Comparison of ENCODE assay signal across 10 cellular contexts in the genomic region with DNA sequence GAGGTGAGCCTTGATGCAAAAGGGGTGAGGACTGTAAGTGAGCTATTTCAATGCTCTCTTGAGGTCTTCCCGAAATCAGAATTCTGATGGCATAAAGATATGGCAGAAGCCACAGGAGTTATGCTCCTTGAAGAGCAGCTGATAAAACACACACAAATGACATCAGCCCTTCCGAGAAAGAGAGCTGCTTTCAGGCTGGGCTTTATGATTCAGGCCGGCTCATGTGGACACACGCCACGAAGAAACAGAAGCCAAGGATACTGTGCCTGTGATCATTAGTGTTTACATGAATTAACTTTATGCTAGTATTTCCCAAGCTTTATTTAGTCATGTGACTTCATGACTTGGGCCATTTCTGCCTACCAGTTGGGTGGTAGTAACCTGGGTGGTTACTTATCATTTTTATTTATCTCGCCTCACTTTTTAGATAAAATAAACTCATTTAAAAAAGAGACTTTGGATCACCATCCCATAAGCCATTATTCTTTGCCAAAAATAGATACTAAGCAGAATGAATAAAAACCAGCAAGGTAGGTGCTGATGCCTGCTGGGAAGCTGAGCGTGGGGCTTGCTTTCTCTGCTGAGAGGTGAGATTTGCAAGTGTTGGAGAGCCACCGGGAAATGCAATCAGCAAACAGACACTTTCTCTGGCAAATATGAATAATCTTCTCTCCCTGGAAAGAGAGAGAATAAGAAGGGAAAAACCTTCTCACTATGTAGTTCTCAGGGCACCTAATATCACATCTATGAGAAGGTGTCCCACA.
DNase-seq lines count a peak whose midpoint lies in the region; ATAC-seq and TF ChIP-seq lines count a peak whose summit lies in the region.
"Had no signal": no experiment of that assay in that cellular context is flagged by ENCODE, and none has a peak within 500 bp of the region (broad histone marks: within the 10 kb centered on the region; RNA-seq: fewer than 3 reads in every experiment).

No MANE protein-coding gene starts in this region.

- no peaks in the 10 kb centered on the region for H3K9me2 ChIP-seq in GM23248 (ENCODE audit: insufficient read depth)

- peaks cover 16% of the 10 kb centered on the region for H3F3A ChIP-seq in GM23248 (ENCODE audit: insufficient read depth)

- WGBS in GM23248 (ENCODE audit: low coverage in 1 of 2, low lambda C conversion rate in 2 of 2, missing lambda C conversion rate in 2 of 2), 2 experiments, result 38% methylated on average over 8 of the region's 8 CpGs
- WGBS in sigmoid colon, 2 donors, result 27 to 62% methylated on average over 8 of the region's 8 CpGs

- H3K4me3 ChIP-seq in GM23248, result no peak overlapping the region
- no peak overlapping the region for H3K4me3 ChIP-seq in SJSA1
- no peak overlapping the region for H3K4me3 ChIP-seq in fibroblast of lung (replicated peaks in 1 of 4; ENCODE audit: control extremely low read depth in 1 of 4, insufficient read depth in 1 of 4, low read depth in 3 of 4, low read length in 4 of 4)
- H3K4me3 ChIP-seq in sigmoid colon, result no peak overlapping the region
- no peak overlapping the region for H3K4me3 ChIP-seq in coronary artery
- H3K4me3 ChIP-seq: ovary had no signal

- no peaks in the 10 kb centered on the region for H4K20me1 ChIP-seq in GM23248 (ENCODE audit: insufficient read depth)
- H4K20me1 ChIP-seq in fibroblast of lung (ENCODE audit: control insufficient read depth, extremely low read depth, insufficient read depth, low read length), result no peaks in the 10 kb centered on the region

- no peak for TF ChIP-seq POLR2A in sigmoid colon (IDR thresholded peaks at IDR 0.05)

- no peak for ATAC-seq in GM18498 (IDR thresholded peaks at IDR 0.05; ENCODE audit: unreplicated experiment)

- H3K4me1 ChIP-seq in GM23248 (ENCODE audit: insufficient read depth), result peaks cover 34% of the 10 kb centered on the region
- H3K4me1 ChIP-seq in SJSA1 (replicated peaks), result peaks cover 47% of the 10 kb centered on the region
- peaks cover 3% of the 10 kb centered on the region for H3K4me1 ChIP-seq in fibroblast of lung (ENCODE audit: control insufficient read depth, extremely low read depth, insufficient read depth, low read length)
- H3K4me1 ChIP-seq in sigmoid colon, result peaks cover 2 to 22% (median 16%) of the 10 kb centered on the region in 4 donors

- H3K27me3 ChIP-seq in GM23248 (replicated peaks; ENCODE audit: insufficient read depth) (no peaks in the 10 kb centered on the region), SJSA1 (replicated peaks) (no peaks in the 10 kb centered on the region), fibroblast of lung (ENCODE audit: control insufficient read depth, insufficient read depth, low read length) (no peaks in the 10 kb centered on the region), sigmoid colon (no peaks in the 10 kb centered on the region)
- H3K27me3 ChIP-seq: ovary had no signal

- peaks cover 44% of the 10 kb centered on the region for H3K79me2 ChIP-seq in GM23248 (ENCODE audit: insufficient read depth)
- peaks cover 14% of the 10 kb centered on the region for H3K79me2 ChIP-seq in fibroblast of lung (ENCODE audit: control insufficient read depth, insufficient read depth, low read length)

- H2AFZ ChIP-seq in GM23248 (no peak overlapping the region), fibroblast of lung (ENCODE audit: low read length) (no peak overlapping the region)

- 0 out of 2 replicates have a peak overlapping the region, but pooled peaks have one; percentile 20 for H3K9ac ChIP-seq in GM23248
- no peak overlapping the region for H3K9ac ChIP-seq in fibroblast of lung (ENCODE audit: insufficient read depth, low read length)

- intact Hi-C loops in sigmoid colon (cut with DNase I), result loop anchor here (5.0 kb wide), 1 partner anchor 40 kb away; no protein-coding TSS in a partner anchor

- H3K9me3 ChIP-seq in GM23248 (ENCODE audit: low read depth), result no peaks in the 10 kb centered on the region
- H3K9me3 ChIP-seq in SJSA1 (replicated peaks), result no peaks in the 10 kb centered on the region
- no peaks in the 10 kb centered on the region for H3K9me3 ChIP-seq in fibroblast of lung (ENCODE audit: control insufficient read depth, insufficient read depth, low read depth, low read length)
- H3K9me3 ChIP-seq in sigmoid colon, result no peaks in the 10 kb centered on the region
- H3K9me3 ChIP-seq: ovary had no signal

- peak overlapping the region; percentile 53 for H3K4me2 ChIP-seq in GM23248 (ENCODE audit: unreplicated experiment)
- peak overlapping the region; percentile 0 for H3K4me2 ChIP-seq in fibroblast of lung (ENCODE audit: extremely low read depth, insufficient read depth, low read length)

- H3K36me3 ChIP-seq in GM23248 (ENCODE audit: low read depth), result no peaks in the 10 kb centered on the region
- H3K36me3 ChIP-seq in SJSA1, result peaks cover 28% of the 10 kb centered on the region
- H3K36me3 ChIP-seq in fibroblast of lung (ENCODE audit: control insufficient read depth, insufficient read depth, low read length), result peaks cover 4% of the 10 kb centered on the region
- peaks cover 0 to 19% (median 6%) of the 10 kb centered on the region in 4 donors for H3K36me3 ChIP-seq in sigmoid colon
- H3K36me3 ChIP-seq: ovary had no signal

- DNase-seq in GM23248, result peak; percentile 94
- DNase-seq in SJSA1 (ENCODE audit: low read depth in 1 of 2, low spot score in 2 of 2), result peak in 1 of 2 experiments; percentile 54
- DNase-seq in fibroblast of lung (ENCODE audit: low read depth in 2 of 2), result peak; percentile 95 to 97
- DNase-seq in sigmoid colon, result peak; percentile 78
- no peak for DNase-seq in coronary artery (ENCODE audit: low spot score)
- DNase-seq in NCI-H146 (lab: John Stamatoyannopoulos, UW), result no peak
- no peak for DNase-seq in middle frontal gyrus (ENCODE audit: extremely low spot score, low spot score)
- DNase-seq: DND-41, ovary had no signal

- H3K27ac ChIP-seq in GM23248, result peak overlapping the region; percentile 75
- peak overlapping the region; percentile 5; the same call in 1 of the 2 replicates for H3K27ac ChIP-seq in SJSA1
- peak overlapping the region; percentile 68 for H3K27ac ChIP-seq in fibroblast of lung (ENCODE audit: insufficient read depth, low read length)
- H3K27ac ChIP-seq in sigmoid colon, result peak overlapping the region in 2 of 4 donors; percentile 73 to 76
- H3K27ac ChIP-seq in coronary artery, result no peak overlapping the region
- H3K27ac ChIP-seq: ovary had no signal

- in situ Hi-C loops in GM23248 (cut with MboI), result no loop called here

- TF ChIP-seq CTCF in fibroblast of lung (conservative IDR thresholded peaks at IDR 0.05 in 1 of 2, IDR thresholded peaks at IDR 0.05 in 1 of 2; ENCODE audit: low read depth in 1 of 2, low read length in 2 of 2) (no peak), sigmoid colon (IDR thresholded peaks at IDR 0.05) (no peak), coronary artery (IDR thresholded peaks at IDR 0.05) (no peak)

- peak in 2 of 4 donors; percentile 25 to 47 for TF ChIP-seq EP300 in sigmoid colon (IDR thresholded peaks at IDR 0.05)

Comparison
In these comparisons a context has a peak if more than half of its experiments do, and no peak if none do; other contexts are left out.
1. DNase-seq: peak in GM23248 (single experiment), fibroblast of lung (2 of 2) and sigmoid colon (single experiment); none in coronary artery (single experiment), NCI-H146 (single experiment) and middle frontal gyrus (single experiment).
2. H3K27ac ChIP-seq: peak in GM23248 (single experiment), SJSA1 (single experiment) and fibroblast of lung (single experiment); none in coronary artery (0 of 2).